Comparison of ENCODE assay signal across 18 cellular contexts in genomic region chr11:80365980-80366379, GRCh38.
DNase-seq lines count a peak whose midpoint lies in the region; ATAC-seq, FAIRE-seq and TF ChIP-seq lines count a peak whose summit lies in the region.
"Had no signal": no experiment of that assay in that cellular context is flagged by ENCODE, and none has a peak within 500 bp of the region (broad histone marks: within the 10 kb centered on the region; RNA-seq: fewer than 3 reads in every experiment).

No MANE protein-coding gene starts in this region.

- peaks cover 2% of the 10 kb centered on the region for H3K27me3 Mint-ChIP-seq in nephron progenitor cell (ENCODE audit: low read depth, poor library complexity)
- H3K27me3 Mint-ChIP-seq: CD4-positive, CD25-positive, alpha-beta regulatory T cell had no signal

- no peak for DNase-seq in HepG2 (ENCODE audit: low spot score)
- DNase-seq in right lobe of liver = no peak
- no peak for DNase-seq in GM12878 (ENCODE audit: low read depth, low spot score)
- DNase-seq in activated naive CD4-positive, alpha-beta T cell treated with anti-CD3 and anti-CD28 coated beads, Interleukin-2, amount 50 U/mL, for 16 hours = no peak
- DNase-seq in GM19238 (ENCODE audit: insufficient read length, low spot score) = no peak
- DNase-seq in nephron progenitor cell = no peak
- DNase-seq: AML-193; CD4-positive, CD25-positive, alpha-beta regulatory T cell; DMS53; GF-D8; H7; IMR-90; KBM-7 had no signal

- FAIRE-seq in HepG2 (lab: Jason Lieb, UNC) (no peak), GM12878 (lab: Jason Lieb, UNC) (no peak)

- intact Hi-C loops in HepG2 (cut with micrococcal nuclease; ENCODE audit: unreplicated experiment) = no loop called here
- intact Hi-C loops in right lobe of liver (cut with DNase I) = no loop called here
- intact Hi-C loops in GM12878 (cut with micrococcal nuclease; ENCODE audit: unreplicated experiment) = no loop called here

- H3K4me3 ChIP-seq in HepG2 (replicated peaks in 1 of 3; ENCODE audit: insufficient read depth in 1 of 3, low read depth in 2 of 3, low read length in 3 of 3) (no peak overlapping the region), right lobe of liver (no peak overlapping the region), KMS-11 (IDR thresholded peaks at IDR 0.05; ENCODE audit: insufficient read depth, low read depth, low read length) (no peak overlapping the region), GM12878 (no peak overlapping the region)
- H3K4me3 ChIP-seq: BLaER1 treated with 17β-estradiol and CSF1 and Interleukin-3, amounts not matched to agents 10 nM and 100 nM; GM23338 had no signal

- H3K4me1 Mint-ChIP-seq in nephron progenitor cell = no peaks in the 10 kb centered on the region
- H3K4me1 Mint-ChIP-seq: CD4-positive, CD25-positive, alpha-beta regulatory T cell; GM23338 had no signal

- no peaks in the 10 kb centered on the region for H3K9me3 ChIP-seq in HepG2 (ENCODE audit: low read length)
- no peaks in the 10 kb centered on the region for H3K9me3 ChIP-seq in right lobe of liver
- H3K9me3 ChIP-seq in GM12878 (replicated peaks; ENCODE audit: control insufficient read depth, insufficient read depth, low read length) = no peaks in the 10 kb centered on the region
- H3K9me3 ChIP-seq: BLaER1 treated with 17β-estradiol and CSF1 and Interleukin-3, amounts not matched to agents 10 nM and 100 nM had no signal

- TF ChIP-seq POLR2A in HepG2 (IDR thresholded peaks at IDR 0.05; ENCODE audit: insufficient read depth in 1 of 2, low read depth in 2 of 2, low read length in 2 of 2) = no peak
- no peak for TF ChIP-seq POLR2A in right lobe of liver (IDR thresholded peaks at IDR 0.05)
- no peak for TF ChIP-seq POLR2A in GM12878 (IDR thresholded peaks at IDR 0.05; ENCODE audit: low read depth, low read length)

- SMC1A ChIA-PET in GM12878 (lab: Charles Lee; ENCODE audit: uncharacterized antibody, unreplicated experiment) = interaction anchor here (1.6 kb wide), 2 partner anchors 9 to 16 kb away, joined by 3 to 7 read pairs; no protein-coding TSS in a partner anchor

- no peaks in the 10 kb centered on the region for H3K9me3 Mint-ChIP-seq in nephron progenitor cell
- H3K9me3 Mint-ChIP-seq: GM23338 had no signal

- in situ Hi-C loops in HepG2 (cut with HindIII; ENCODE audit: extremely low pct_ligation_motif_present, low pct_unique_long_range_greater_than_20kb) (no loop called here), GM12878 (cut with MboI) (no loop called here)

- TF ChIP-seq CTCF in HepG2 (CRISPR knock-in tag; IDR thresholded peaks at IDR 0.05) (no peak), right lobe of liver (IDR thresholded peaks at IDR 0.05) (no peak), KMS-11 (conservative IDR thresholded peaks at IDR 0.05; ENCODE audit: low read depth, low read length) (no peak), GM12878 (IDR thresholded peaks at IDR 0.05 in 2 of 3, conservative IDR thresholded peaks at IDR 0.05 in 1 of 3; ENCODE audit: control insufficient read depth in 2 of 3, extremely low read depth in 1 of 3, insufficient read depth in 1 of 3, low read depth in 3 of 3, low read length in 3 of 3) (no peak), nephron progenitor cell (IDR thresholded peaks at IDR 0.05) (no peak)

- H3K36me3 ChIP-seq in HepG2 (replicated peaks in 1 of 2; ENCODE audit: control insufficient read depth in 1 of 2, insufficient read depth in 2 of 2, low read length in 2 of 2) = no peaks in the 10 kb centered on the region
- no peaks in the 10 kb centered on the region for H3K36me3 ChIP-seq in right lobe of liver
- H3K36me3 ChIP-seq in KMS-11 (ENCODE audit: insufficient read depth) = no peaks in the 10 kb centered on the region
- H3K36me3 ChIP-seq in GM12878 (ENCODE audit: control insufficient read depth in 2 of 2, insufficient read depth in 2 of 2, low read length in 1 of 2) = no peaks in the 10 kb centered on the region
- H3K36me3 ChIP-seq: BLaER1 treated with 17β-estradiol and CSF1 and Interleukin-3, amounts not matched to agents 10 nM and 100 nM had no signal

- no peak overlapping the region for H3K4me2 ChIP-seq in HepG2 (ENCODE audit: low read depth, low read length)
- peak overlapping the region; percentile 71 for H3K4me2 ChIP-seq in KMS-11
- no peak overlapping the region for H3K4me2 ChIP-seq in GM12878 (ENCODE audit: control insufficient read depth, insufficient read depth)
- H3K4me2 ChIP-seq: BLaER1 treated with 17β-estradiol and CSF1 and Interleukin-3, amounts not matched to agents 10 nM and 100 nM; GM23338 had no signal

- ATAC-seq in HepG2 (no peak), right lobe of liver (no peak), GM12878 (no peak), HG03457 (IDR thresholded peaks at IDR 0.05; ENCODE audit: unreplicated experiment) (no peak)
- ATAC-seq: GM23338 had no signal

- no peak overlapping the region for H3K27ac Mint-ChIP-seq in nephron progenitor cell
- H3K27ac Mint-ChIP-seq: CD4-positive, CD25-positive, alpha-beta regulatory T cell; GM23338 had no signal

- no peaks in the 10 kb centered on the region for H3K4me1 ChIP-seq in HepG2 (ENCODE audit: insufficient read depth, low read length)
- H3K4me1 ChIP-seq in right lobe of liver = no peaks in the 10 kb centered on the region
- H3K4me1 ChIP-seq in KMS-11 (ENCODE audit: low read depth, poor library complexity, severe bottlenecking) = peaks cover 17% of the 10 kb centered on the region
- no peaks in the 10 kb centered on the region for H3K4me1 ChIP-seq in GM12878 (ENCODE audit: control insufficient read depth, insufficient read depth, low read length)
- H3K4me1 ChIP-seq: BLaER1 treated with 17β-estradiol and CSF1 and Interleukin-3, amounts not matched to agents 10 nM and 100 nM had no signal

- CTCF ChIA-PET in HepG2 (lab: Yijun Ruan, JAX; ENCODE audit: low intra/inter-chr PET ratio, low total read pairs) (no interaction called here), GM12878 (lab: Yijun Ruan, JAX) (no interaction called here)

- 0% methylated on average over 1 of the region's 1 CpG for WGBS in HepG2 (ENCODE audit: low lambda C conversion rate)
- 9% methylated on average over 1 of the region's 1 CpG for WGBS in right lobe of liver (ENCODE audit: insufficient coverage, low coverage, low lambda C conversion rate, missing lambda C conversion rate)
- WGBS in GM12878 (ENCODE audit: insufficient coverage, insufficient replicate concordance, low lambda C conversion rate, missing lambda C conversion rate) = 0% methylated on average over 1 of the region's 1 CpG

- TF ChIP-seq EP300 in HepG2 (IDR thresholded peaks at IDR 0.05; ENCODE audit: low read depth in 2 of 2, low read length in 2 of 2) (no peak), HepG2 (CRISPR knock-in tag; IDR thresholded peaks at IDR 0.05; ENCODE audit: borderline replicate concordance) (no peak), GM12878 (IDR thresholded peaks at IDR 0.05; ENCODE audit: borderline replicate concordance in 1 of 2, control insufficient read depth in 1 of 2, low read depth in 2 of 2, low read length in 2 of 2) (no peak)

- H2AFZ ChIP-seq in HepG2 (ENCODE audit: low read length) (no peak overlapping the region), KMS-11 (ENCODE audit: low read depth) (peak overlapping the region; percentile 27), GM12878 (ENCODE audit: control insufficient read depth, low read depth, low read length) (peak overlapping the region; percentile 34; the same call in 1 of the 2 replicates)
- H2AFZ ChIP-seq: GM23338 had no signal

- H3K9ac ChIP-seq in HepG2 (ENCODE audit: insufficient read depth, low read depth, low read length) (no peak overlapping the region), KMS-11 (peak overlapping the region; percentile 20; the same call in 1 of the 2 replicates), GM12878 (ENCODE audit: control insufficient read depth, insufficient read depth, low read length) (no peak overlapping the region)
- H3K9ac ChIP-seq: BLaER1 treated with 17β-estradiol and CSF1 and Interleukin-3, amounts not matched to agents 10 nM and 100 nM had no signal

- H3K79me2 ChIP-seq in HepG2 (ENCODE audit: insufficient read depth, low read length) (no peaks in the 10 kb centered on the region), KMS-11 (ENCODE audit: insufficient read depth, low read depth) (no peaks in the 10 kb centered on the region), GM12878 (ENCODE audit: control insufficient read depth, insufficient read depth, low read length) (no peaks in the 10 kb centered on the region)

- H3K4me3 Mint-ChIP-seq in nephron progenitor cell = no peak overlapping the region
- H3K4me3 Mint-ChIP-seq: CD4-positive, CD25-positive, alpha-beta regulatory T cell; GM23338 had no signal

- H4K20me1 ChIP-seq in HepG2 (ENCODE audit: insufficient read depth, low read length) (no peaks in the 10 kb centered on the region), KMS-11 (ENCODE audit: insufficient read depth) (no peaks in the 10 kb centered on the region), GM12878 (ENCODE audit: control insufficient read depth, insufficient read depth) (no peaks in the 10 kb centered on the region)
- H4K20me1 ChIP-seq: BLaER1 treated with 17β-estradiol and CSF1 and Interleukin-3, amounts not matched to agents 10 nM and 100 nM had no signal

- POLR2A ChIA-PET in HepG2 (lab: Yijun Ruan, JAX) = no interaction called here
- POLR2A ChIA-PET in GM12878 (lab: Charles Lee) = no interaction called here

- BruUV-seq in HepG2 (replicated peaks; lab: Mats Ljungman, UMichigan) (no TSS peak), GM12878 (replicated peaks; lab: Mats Ljungman, UMichigan) (no TSS peak)

- no peaks in the 10 kb centered on the region for H3K36me3 Mint-ChIP-seq in nephron progenitor cell (ENCODE audit: low read depth)
- H3K36me3 Mint-ChIP-seq: CD4-positive, CD25-positive, alpha-beta regulatory T cell had no signal

- H3K27ac ChIP-seq in HepG2 (ENCODE audit: extremely low read length, insufficient read depth, low read length) (no peak overlapping the region), right lobe of liver (no peak overlapping the region), KMS-11 (peak overlapping the region; percentile 72; the same call in 1 of the 2 replicates), GM12878 (ENCODE audit: control insufficient read depth, insufficient read depth) (no peak overlapping the region)
- H3K27ac ChIP-seq: 22Rv1; BLaER1 treated with 17β-estradiol and CSF1 and Interleukin-3, amounts not matched to agents 10 nM and 100 nM had no signal

- H3K27me3 ChIP-seq in HepG2 (ENCODE audit: control insufficient read depth in 1 of 2, insufficient read depth in 2 of 2, low read length in 2 of 2) (no peaks in the 10 kb centered on the region), right lobe of liver (no peaks in the 10 kb centered on the region), KMS-11 (ENCODE audit: insufficient read depth, low read depth) (no peaks in the 10 kb centered on the region), GM12878 (replicated peaks in 1 of 2; ENCODE audit: control insufficient read depth in 2 of 2, insufficient read depth in 2 of 2, low read length in 1 of 2) (no peaks in the 10 kb centered on the region; a peak in 2 of 4 replicates)
- H3K27me3 ChIP-seq: BLaER1 treated with 17β-estradiol and CSF1 and Interleukin-3, amounts not matched to agents 10 nM and 100 nM had no signal

- RAD21 ChIA-PET in GM12878 (lab: Charles Lee; ENCODE audit: unreplicated experiment) = interaction anchor here (0.9 kb wide), 1 partner anchor 16 kb away, joined by 3 read pairs; no protein-coding TSS in a partner anchor

- TF ChIP-seq RAD21 in HepG2 (CRISPR knock-in tag; IDR thresholded peaks at IDR 0.05) (no peak), GM12878 (IDR thresholded peaks at IDR 0.05; ENCODE audit: insufficient read depth, low read depth, low read length) (no peak)

TF ChIP-seq in GM12878, 131 proteins besides CTCF, POLR2A, EP300 and RAD21 (continues in another document):
- TF ChIP-seq CHD1 (IDR thresholded peaks at IDR 0.05; ENCODE audit: low read depth, low read length) = no peak
